11 cellular contexts compared by ENCODE assay signal in the genomic region with DNA sequence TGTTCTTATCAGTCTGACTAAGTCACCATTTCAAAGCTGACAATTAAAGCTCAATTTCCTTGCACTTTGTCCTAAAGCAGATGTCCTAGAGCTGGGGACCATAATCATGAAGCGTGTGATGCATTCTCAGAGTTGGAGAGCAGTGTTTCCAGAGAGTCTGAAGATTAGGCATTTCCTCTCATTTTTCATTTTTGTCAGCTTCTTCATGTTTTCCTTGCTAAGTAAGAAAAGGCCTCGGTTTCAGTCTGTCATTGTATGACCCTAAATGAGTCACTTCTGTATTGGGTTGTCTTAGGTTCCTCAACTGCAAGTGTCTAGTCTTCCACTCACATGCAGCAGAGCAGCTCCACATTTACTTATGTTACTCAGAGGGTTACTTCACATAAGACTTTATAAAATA.
DNase-seq lines count a peak whose midpoint lies in the region; ATAC-seq and TF ChIP-seq lines count a peak whose summit lies in the region.
"Had no signal": no experiment of that assay in that cellular context is flagged by ENCODE, and none has a peak within 500 bp of the region (broad histone marks: within the 10 kb centered on the region; RNA-seq: fewer than 3 reads in every experiment).

No MANE protein-coding gene starts in this region.

- H3K4me3 Mint-ChIP-seq in activated naive CD4-positive, alpha-beta T cell treated with anti-CD3 and anti-CD28 coated beads, Interleukin-2, amount 50 U/mL, for 24 hours, result peak overlapping the region; percentile 9
- H3K4me3 Mint-ChIP-seq in type B pancreatic cell, result no peak overlapping the region
- no peak overlapping the region for H3K4me3 Mint-ChIP-seq in effector memory CD8-positive, alpha-beta T cell

- H3K4me1 Mint-ChIP-seq in activated naive CD4-positive, alpha-beta T cell treated with anti-CD3 and anti-CD28 coated beads, Interleukin-2, amount 50 U/mL, for 24 hours, result peaks cover 48% of the 10 kb centered on the region
- H3K4me1 Mint-ChIP-seq in type B pancreatic cell (ENCODE audit: unreplicated experiment), result peaks cover 17% of the 10 kb centered on the region
- peaks cover 31 to 39% of the 10 kb centered on the region in 2 donors for H3K4me1 Mint-ChIP-seq in effector memory CD8-positive, alpha-beta T cell (ENCODE audit: low read depth in 2 of 2)

- no peak for ATAC-seq in GM21526 (IDR thresholded peaks at IDR 0.05; ENCODE audit: low FRiP score, unreplicated experiment)
- ATAC-seq in effector memory CD8-positive, alpha-beta T cell (replicated peaks), result no peak

- no peak for DNase-seq in activated naive CD4-positive, alpha-beta T cell treated with Interleukin-2 at 50 U/mL for 16 hours
- peak; percentile 62 to 93 for DNase-seq in NOMO-1 (lab: John Stamatoyannopoulos, UW; ENCODE audit: unreplicated experiment in 2 of 2)
- peak; percentile 33 for DNase-seq in epithelial cell of esophagus (ENCODE audit: low read depth)
- DNase-seq in type B pancreatic cell (ENCODE audit: extremely low spot score, unreplicated experiment), result no peak
- no peak for DNase-seq in middle frontal gyrus (ENCODE audit: extremely low spot score, low spot score)
- no peak for DNase-seq in effector memory CD8-positive, alpha-beta T cell
- DNase-seq: central memory CD4-positive, alpha-beta T cell; SW 1271 had no signal

- H3K4me3 ChIP-seq in epithelial cell of esophagus (ENCODE audit: low read length), result no peak overlapping the region
- H3K4me3 ChIP-seq: lung had no signal

- peak overlapping the region; percentile 93 for H3K27ac Mint-ChIP-seq in activated naive CD4-positive, alpha-beta T cell treated with anti-CD3 and anti-CD28 coated beads, Interleukin-2, amount 50 U/mL, for 24 hours
- peak overlapping the region; percentile 13 for H3K27ac Mint-ChIP-seq in type B pancreatic cell
- peak overlapping the region in 1 of 2 donors; percentile 81 for H3K27ac Mint-ChIP-seq in effector memory CD8-positive, alpha-beta T cell

- peaks cover 2% of the 10 kb centered on the region for H3K36me3 Mint-ChIP-seq in activated naive CD4-positive, alpha-beta T cell treated with anti-CD3 and anti-CD28 coated beads, Interleukin-2, amount 50 U/mL, for 24 hours
- no peaks in the 10 kb centered on the region for H3K36me3 Mint-ChIP-seq in type B pancreatic cell
- no peaks in the 10 kb centered on the region for H3K36me3 Mint-ChIP-seq in effector memory CD8-positive, alpha-beta T cell (ENCODE audit: insufficient read depth)

- H3K27me3 Mint-ChIP-seq in activated naive CD4-positive, alpha-beta T cell treated with anti-CD3 and anti-CD28 coated beads, Interleukin-2, amount 50 U/mL, for 24 hours, result no peaks in the 10 kb centered on the region
- no peaks in the 10 kb centered on the region for H3K27me3 Mint-ChIP-seq in type B pancreatic cell
- no peaks in the 10 kb centered on the region for H3K27me3 Mint-ChIP-seq in effector memory CD8-positive, alpha-beta T cell

- H3K9me3 Mint-ChIP-seq in activated naive CD4-positive, alpha-beta T cell treated with anti-CD3 and anti-CD28 coated beads, Interleukin-2, amount 50 U/mL, for 24 hours, result peaks cover 4% of the 10 kb centered on the region
- no peaks in the 10 kb centered on the region for H3K9me3 Mint-ChIP-seq in type B pancreatic cell
- H3K9me3 Mint-ChIP-seq in effector memory CD8-positive, alpha-beta T cell, result no peaks in the 10 kb centered on the region

- TF ChIP-seq CTCF in epithelial cell of esophagus (IDR thresholded peaks at IDR 0.05; ENCODE audit: insufficient read depth, low read depth, low read length, missing control alignments) (no peak), type B pancreatic cell (conservative IDR thresholded peaks at IDR 0.05) (no peak)

Comparison
In these comparisons a context has a peak if more than half of its experiments do, and no peak if none do; other contexts are left out.
1. DNase-seq: peak in NOMO-1 (2 of 2) and epithelial cell of esophagus (single experiment); none in activated naive CD4-positive, alpha-beta T cell treated with Interleukin-2 at 50 U/mL for 16 hours (single experiment), type B pancreatic cell (single experiment), middle frontal gyrus (single experiment) and effector memory CD8-positive, alpha-beta T cell (0 of 3).